Comparison of ENCODE assay signal across 9 cellular contexts in the genomic region with DNA sequence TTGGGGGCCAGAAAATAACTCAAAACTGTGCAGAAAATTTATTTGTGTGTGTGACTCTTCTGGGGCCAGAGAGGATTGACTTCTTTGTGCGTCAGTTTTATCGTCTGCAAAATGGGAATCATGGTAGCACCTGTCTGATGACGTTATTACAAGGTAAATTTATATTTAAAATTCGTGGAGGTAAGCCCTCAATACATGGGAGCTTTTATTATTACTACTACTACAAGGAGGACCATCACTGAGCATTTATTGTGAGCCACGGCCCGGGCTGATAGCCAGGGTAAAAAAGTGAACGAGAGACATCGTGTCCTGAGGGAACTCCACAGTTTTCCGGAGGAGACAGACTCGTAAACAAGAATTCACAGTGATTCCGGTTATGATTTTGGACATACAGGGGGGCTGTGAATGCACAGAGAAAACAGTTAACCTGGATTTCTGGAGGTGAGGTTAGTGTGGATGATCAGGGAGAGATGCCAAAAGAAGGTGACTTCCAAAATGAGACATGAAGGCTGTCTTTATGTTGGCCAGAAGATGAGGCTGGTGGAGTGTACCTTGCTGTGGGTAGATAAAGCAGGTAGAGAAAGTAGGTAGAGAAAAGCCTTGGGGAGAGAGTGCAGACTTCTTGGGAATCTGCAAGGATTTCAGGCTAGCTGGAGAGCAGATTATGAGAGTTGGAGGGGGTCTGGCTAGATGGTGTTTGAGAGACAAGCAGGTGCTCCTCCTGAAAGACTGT. TPM values are rescaled to one million over a fixed set of nuclear protein-coding genes. Genes with fewer than 3 reads are reported as not detected.
A peak's percentile ranks its signal among the peaks of the same experiment; 100 is the strongest.
DNase-seq lines count a peak whose midpoint lies in the region; ATAC-seq, FAIRE-seq and TF ChIP-seq lines count a peak whose summit lies in the region.
"Had no signal": no experiment of that assay in that cellular context is flagged by ENCODE, and none has a peak within 500 bp of the region (broad histone marks: within the 10 kb centered on the region; RNA-seq: fewer than 3 reads in every experiment).

No MANE protein-coding gene starts in this region.

- H2AFZ ChIP-seq in HepG2 (ENCODE audit: low read length), result peak overlapping the region; percentile 42

- peaks cover 20% of the 10 kb centered on the region for H3K79me2 ChIP-seq in HepG2 (ENCODE audit: insufficient read depth, low read length)

- H3K9me3 ChIP-seq in HepG2 (ENCODE audit: low read length) (no peaks in the 10 kb centered on the region), transverse colon (no peaks in the 10 kb centered on the region)

- 1% methylated on average over 11 of the region's 11 CpGs for WGBS in HepG2 (ENCODE audit: low lambda C conversion rate)
- 6 to 19% methylated on average over 10 to 11 of the region's 11 CpGs for WGBS in transverse colon (ENCODE audit: low coverage in 1 of 2), 2 donors

- no peaks in the 10 kb centered on the region for H4K20me1 ChIP-seq in HepG2 (ENCODE audit: insufficient read depth, low read length)

- no peak for DNase-seq in activated CD4-positive, alpha-beta T cell treated with anti-CD3 and anti-CD28 coated beads for 36 hours
- no peak for DNase-seq in activated CD4-positive, alpha-beta T cell treated with anti-CD3 and anti-CD28 coated beads, Interleukin-2, amount 50 U/mL, for 1 hour
- DNase-seq in MCF 10A (ENCODE audit: unreplicated experiment) (peak; percentile 5), HepG2 (ENCODE audit: low spot score) (no peak), transverse colon (no peak), NCI-H187 treated with DMSO at 0.1 percent for 48 hours (lab: John Stamatoyannopoulos, UW) (no peak), NCI-H510A (lab: John Stamatoyannopoulos, UW) (no peak)

- H3K27ac ChIP-seq in HepG2 (ENCODE audit: extremely low read length, insufficient read depth, low read length), result peak overlapping the region; percentile 87
- H3K27ac ChIP-seq in transverse colon, result peak overlapping the region; percentile 79 to 87 (median 82)

- no peak overlapping the region for H3K27ac Mint-ChIP-seq in activated CD4-positive, alpha-beta T cell treated with anti-CD3 and anti-CD28 coated beads for 36 hours
- no peak overlapping the region for H3K27ac Mint-ChIP-seq in MCF 10A (ENCODE audit: low read depth, unreplicated experiment)

- H3K36me3 ChIP-seq in HepG2 (replicated peaks in 1 of 2; ENCODE audit: control insufficient read depth in 1 of 2, insufficient read depth in 2 of 2, low read length in 2 of 2), result no peaks in the 10 kb centered on the region
- no peaks in the 10 kb centered on the region for H3K36me3 ChIP-seq in transverse colon

- CTCF ChIA-PET in activated CD4-positive, alpha-beta T cell treated with anti-CD3 and anti-CD28 coated beads for 36 hours (lab: Charles Lee), result no interaction called here
- CTCF ChIA-PET in MCF 10A (lab: Yijun Ruan, JAX) (interaction anchor here (0.7 to 13.0 kb wide), 7 partner anchors 9 to 543 kb away, joined by 3 to 80 read pairs (median 4); no protein-coding TSS in a partner anchor), HepG2 (lab: Yijun Ruan, JAX; ENCODE audit: low intra/inter-chr PET ratio, low total read pairs) (interaction anchor here (0.9 to 2.0 kb wide), 2 partner anchors 77 to 79 kb away, joined by 3 to 11 read pairs; no protein-coding TSS in a partner anchor)

- peaks cover 4% of the 10 kb centered on the region for H3K4me1 Mint-ChIP-seq in activated CD4-positive, alpha-beta T cell treated with anti-CD3 and anti-CD28 coated beads for 36 hours
- H3K4me1 Mint-ChIP-seq in MCF 10A (ENCODE audit: insufficient read depth, unreplicated experiment), result peaks cover 10% of the 10 kb centered on the region

- H3K27me3 ChIP-seq in HepG2 (ENCODE audit: control insufficient read depth in 1 of 2, insufficient read depth in 2 of 2, low read length in 2 of 2) (no peaks in the 10 kb centered on the region; a peak in 1 of 5 replicates), transverse colon (no peaks in the 10 kb centered on the region)

- TF ChIP-seq POLR2A in HepG2 (IDR thresholded peaks at IDR 0.05; ENCODE audit: insufficient read depth in 1 of 2, low read depth in 2 of 2, low read length in 2 of 2) (no peak), transverse colon (IDR thresholded peaks at IDR 0.05) (no peak)

- H3K4me1 ChIP-seq in HepG2 (ENCODE audit: insufficient read depth, low read length), result peaks cover 63% of the 10 kb centered on the region
- peaks cover 3 to 49% (median 47%) of the 10 kb centered on the region in 4 donors for H3K4me1 ChIP-seq in transverse colon

- H3K9ac ChIP-seq in HepG2 (ENCODE audit: insufficient read depth, low read depth, low read length), result peak overlapping the region; percentile 95

- POLR2A ChIA-PET in activated CD4-positive, alpha-beta T cell treated with anti-CD3 and anti-CD28 coated beads for 36 hours (lab: Charles Lee), result no interaction called here
- POLR2A ChIA-PET in MCF 10A (lab: Yijun Ruan, JAX) (interaction anchor here (0.7 to 5.5 kb wide), 9 partner anchors 10 to 323 kb away, joined by 3 to 57 read pairs (median 4); a partner anchor contains a TSS), HepG2 (lab: Yijun Ruan, JAX) (interaction anchor here (3.2 kb wide), 1 partner anchor 10 kb away, joined by 24 read pairs; a partner anchor contains a TSS)

- H3K4me3 Mint-ChIP-seq in activated CD4-positive, alpha-beta T cell treated with anti-CD3 and anti-CD28 coated beads for 36 hours, result no peak overlapping the region
- no peak overlapping the region for H3K4me3 Mint-ChIP-seq in MCF 10A (ENCODE audit: unreplicated experiment)
- H3K4me3 Mint-ChIP-seq: neural crest cell had no signal

- peak; percentile 31 for ATAC-seq in activated CD4-positive, alpha-beta T cell treated with anti-CD3 and anti-CD28 coated beads for 36 hours
- peak; percentile 10 for ATAC-seq in HepG2
- no peak for ATAC-seq in HG03439 (IDR thresholded peaks at IDR 0.05; ENCODE audit: unreplicated experiment)

- in situ Hi-C loops in HepG2 (cut with HindIII; ENCODE audit: extremely low pct_ligation_motif_present, low pct_unique_long_range_greater_than_20kb), result no loop called here
- in situ Hi-C loops in transverse colon (cut with MboI; ENCODE audit: low pct_ligation_motif_present in 1 of 4, low pct_unique_long_range_greater_than_20kb in 1 of 4, low sequenced_read_pairs in 3 of 4), result loop anchor here in 2 of 4 donors (10.0 kb wide), 1 partner anchor 72 kb away; no protein-coding TSS in a partner anchor

- no peaks in the 10 kb centered on the region for H3K27me3 Mint-ChIP-seq in activated CD4-positive, alpha-beta T cell treated with anti-CD3 and anti-CD28 coated beads for 36 hours
- no peaks in the 10 kb centered on the region for H3K27me3 Mint-ChIP-seq in MCF 10A (ENCODE audit: insufficient read depth, unreplicated experiment)

- TF ChIP-seq EP300 in HepG2 (IDR thresholded peaks at IDR 0.05; ENCODE audit: low read depth in 2 of 2, low read length in 2 of 2), result no peak
- no peak for TF ChIP-seq EP300 in HepG2 (CRISPR knock-in tag; IDR thresholded peaks at IDR 0.05; ENCODE audit: borderline replicate concordance)
- TF ChIP-seq EP300 in transverse colon (IDR thresholded peaks at IDR 0.05; ENCODE audit: low read depth), result no peak

- no peaks in the 10 kb centered on the region for H3K9me3 Mint-ChIP-seq in activated CD4-positive, alpha-beta T cell treated with anti-CD3 and anti-CD28 coated beads for 36 hours (ENCODE audit: low read depth)
- H3K9me3 Mint-ChIP-seq in MCF 10A (ENCODE audit: unreplicated experiment), result no peaks in the 10 kb centered on the region
- H3K9me3 Mint-ChIP-seq: neural crest cell had no signal

- peak overlapping the region; percentile 74 to 99 (median 83) for H3K4me3 ChIP-seq in HepG2 (replicated peaks in 1 of 3; ENCODE audit: insufficient read depth in 1 of 3, low read depth in 2 of 3, low read length in 3 of 3)
- H3K4me3 ChIP-seq in transverse colon, result peak overlapping the region; percentile 62 to 86 (median 69)

- intact Hi-C loops in activated CD4-positive, alpha-beta T cell treated with anti-CD3 and anti-CD28 coated beads for 36 hours (cut with DNase I, micrococcal nuclease), result loop anchor here in 1 of 2 experiments (2.0 kb wide), 1 partner anchor 42 kb away; no protein-coding TSS in a partner anchor
- intact Hi-C loops in MCF 10A (cut with micrococcal nuclease), result loop anchor here (2.0 kb wide), 1 partner anchor 76 kb away; no protein-coding TSS in a partner anchor
- intact Hi-C loops in HepG2 (cut with micrococcal nuclease; ENCODE audit: unreplicated experiment), result loop anchor here (1.0 kb wide), 1 partner anchor 78 kb away; no protein-coding TSS in a partner anchor
- intact Hi-C loops in transverse colon (cut with DNase I; ENCODE audit: low total_unique reads), result loop anchor here (5.0 kb wide), 1 partner anchor 205 kb away; no protein-coding TSS in a partner anchor

- TSS peak; percentile 63 for BruUV-seq in MCF 10A (replicated peaks; lab: Mats Ljungman, UMichigan)
- TSS peak; percentile 75 for BruUV-seq in HepG2 (replicated peaks; lab: Mats Ljungman, UMichigan)

- TF ChIP-seq CTCF in MCF 10A (IDR thresholded peaks at IDR 0.05; ENCODE audit: unreplicated experiment) (no peak), HepG2 (CRISPR knock-in tag; IDR thresholded peaks at IDR 0.05) (no peak), transverse colon (IDR thresholded peaks at IDR 0.05) (no peak)

- H3K4me2 ChIP-seq in HepG2 (ENCODE audit: low read depth, low read length), result peak overlapping the region; percentile 98

- no peak for TF ChIP-seq RAD21 in HepG2 (CRISPR knock-in tag; IDR thresholded peaks at IDR 0.05)

- no peaks in the 10 kb centered on the region for H3K36me3 Mint-ChIP-seq in activated CD4-positive, alpha-beta T cell treated with anti-CD3 and anti-CD28 coated beads for 36 hours (ENCODE audit: low read depth)
- H3K36me3 Mint-ChIP-seq in MCF 10A (ENCODE audit: insufficient read depth, unreplicated experiment), result peaks cover 5% of the 10 kb centered on the region

- FAIRE-seq in HepG2 (lab: Jason Lieb, UNC), result no peak

RNA-seq across cellular contexts. Expression of a gene that starts 10.5 kb away (rescaled TPM):
- total RNA-seq in activated CD4-positive, alpha-beta T cell treated with anti-CD3 and anti-CD28 coated beads for 36 hours, result 10 to 100 TPM; 51.9 to 58.5 TPM
- total RNA-seq in MCF 10A (2022), result 104 and 126 TPM in 2 replicates
- 53.5 and 82.0 TPM in 2 replicates for total RNA-seq in HepG2 (2016; rRNA removed; fragmentation: Illumina TruSeq; extraction: Trizol)
- 18.2 and 23.6 TPM in 2 replicates for total RNA-seq in HepG2 (2016; cell fraction: cytosol; rRNA removed; fragmentation: Illumina TruSeq; extraction: Trizol; ENCODE audit: low read depth)
- 60.4 and 86.2 TPM in 2 replicates for total RNA-seq in HepG2 (2016; cell fraction: insoluble cytoplasmic fraction; rRNA removed; fragmentation: Illumina TruSeq; extraction: Trizol)
- 40.1 and 41.9 TPM in 2 replicates for total RNA-seq in HepG2 (2016; cell fraction: membrane; rRNA removed; fragmentation: Illumina TruSeq; extraction: Trizol)
- 61.2 and 69.4 TPM in 2 replicates for total RNA-seq in HepG2 (2016; cell fraction: nucleus; rRNA removed; fragmentation: Illumina TruSeq; extraction: Trizol)
- 208 and 226 TPM in 2 replicates for polyA plus RNA-seq in HepG2 (2011; rRNA removed)
- polyA plus RNA-seq in HepG2 (2011; cell fraction: cytosol; rRNA removed), result 233 and 277 TPM in 2 replicates
- 99.3 and 112 TPM in 2 replicates for polyA plus RNA-seq in HepG2 (2011; cell fraction: nucleus; rRNA removed)
- polyA plus RNA-seq in HepG2 (2012), result 113 and 127 TPM in 2 replicates
- 14.1 and 17.6 TPM in 2 replicates for polyA plus RNA-seq in HepG2 (2016; cell fraction: cytosol; fragmentation: Illumina TruSeq; extraction: Trizol; ENCODE audit: low read depth)
- polyA plus RNA-seq in HepG2 (2016; cell fraction: insoluble cytoplasmic fraction; fragmentation: Illumina TruSeq; extraction: Trizol; ENCODE audit: low read depth), result 45.2 and 48.0 TPM in 2 replicates
- polyA plus RNA-seq in HepG2 (2016; cell fraction: membrane; fragmentation: Illumina TruSeq; extraction: Trizol; ENCODE audit: low read depth), result 24.9 and 28.0 TPM in 2 replicates
- 80.9 and 84.6 TPM in 2 replicates for polyA plus RNA-seq in HepG2 (2016; cell fraction: nucleus; fragmentation: Illumina TruSeq; extraction: Trizol; ENCODE audit: insufficient read depth, low read depth)
- polyA minus RNA-seq in HepG2 (2011; rRNA and poly(A)+ RNA removed; ENCODE audit: low replicate concordance), result 441 and 695 TPM in 2 replicates
- polyA minus RNA-seq in HepG2 (2011; cell fraction: cytosol; rRNA and poly(A)+ RNA removed), result 196 and 254 TPM in 2 replicates
- 98.0 and 139 TPM in 2 replicates for polyA minus RNA-seq in HepG2 (2011; cell fraction: nucleus; rRNA and poly(A)+ RNA removed)
- total RNA-seq in transverse colon, result 10 to 100 TPM; 19.3 to 85.7 (median 53.1) TPM

RNA-seq across cellular contexts. Expression of a gene that starts 50.0 kb away (rescaled TPM):
- total RNA-seq in activated CD4-positive, alpha-beta T cell treated with anti-CD3 and anti-CD28 coated beads for 36 hours, result 1 to 10 TPM; 4.5 to 4.6 TPM
- total RNA-seq in MCF 10A (2022), result 19.2 and 24.8 TPM in 2 replicates
- total RNA-seq in HepG2 (2016; rRNA removed; fragmentation: Illumina TruSeq; extraction: Trizol), result 44.5 and 47.6 TPM in 2 replicates
- total RNA-seq in HepG2 (2016; cell fraction: cytosol; rRNA removed; fragmentation: Illumina TruSeq; extraction: Trizol; ENCODE audit: low read depth), result 153 and 165 TPM in 2 replicates
- 46.5 and 47.5 TPM in 2 replicates for total RNA-seq in HepG2 (2016; cell fraction: insoluble cytoplasmic fraction; rRNA removed; fragmentation: Illumina TruSeq; extraction: Trizol)
- total RNA-seq in HepG2 (2016; cell fraction: membrane; rRNA removed; fragmentation: Illumina TruSeq; extraction: Trizol), result 152 and 172 TPM in 2 replicates
- total RNA-seq in HepG2 (2016; cell fraction: nucleus; rRNA removed; fragmentation: Illumina TruSeq; extraction: Trizol), result 15.9 and 17.5 TPM in 2 replicates
- 30.8 and 31.0 TPM in 2 replicates for polyA plus RNA-seq in HepG2 (2011; rRNA removed)
- 38.5 and 44.2 TPM in 2 replicates for polyA plus RNA-seq in HepG2 (2011; cell fraction: cytosol; rRNA removed)
- 16.9 and 18.1 TPM in 2 replicates for polyA plus RNA-seq in HepG2 (2011; cell fraction: nucleus; rRNA removed)
- 31.8 and 34.8 TPM in 2 replicates for polyA plus RNA-seq in HepG2 (2012)
- 204 and 234 TPM in 2 replicates for polyA plus RNA-seq in HepG2 (2016; cell fraction: cytosol; fragmentation: Illumina TruSeq; extraction: Trizol; ENCODE audit: low read depth)
- 54.1 and 61.3 TPM in 2 replicates for polyA plus RNA-seq in HepG2 (2016; cell fraction: insoluble cytoplasmic fraction; fragmentation: Illumina TruSeq; extraction: Trizol; ENCODE audit: low read depth)
- 173 and 198 TPM in 2 replicates for polyA plus RNA-seq in HepG2 (2016; cell fraction: membrane; fragmentation: Illumina TruSeq; extraction: Trizol; ENCODE audit: low read depth)
- polyA plus RNA-seq in HepG2 (2016; cell fraction: nucleus; fragmentation: Illumina TruSeq; extraction: Trizol; ENCODE audit: insufficient read depth, low read depth), result 31.1 and 35.7 TPM in 2 replicates
- 5.9 and 22.6 TPM in 2 replicates for polyA minus RNA-seq in HepG2 (2011; rRNA and poly(A)+ RNA removed; ENCODE audit: low replicate concordance)
- 13.4 and 14.9 TPM in 2 replicates for polyA minus RNA-seq in HepG2 (2011; cell fraction: cytosol; rRNA and poly(A)+ RNA removed)
- polyA minus RNA-seq in HepG2 (2011; cell fraction: nucleus; rRNA and poly(A)+ RNA removed), result 9.3 and 9.9 TPM in 2 replicates
- 100 to 1,000 TPM in 1 of 4 donors, 10 to 100 TPM in 3; 40.8 to 106 (median 80.4) TPM for total RNA-seq in transverse colon

RNA-seq across cellular contexts. Expression of a gene that starts 56.7 kb away (rescaled TPM):
- 10 to 100 TPM; 18.3 to 21.5 TPM for total RNA-seq in activated CD4-positive, alpha-beta T cell treated with anti-CD3 and anti-CD28 coated beads for 36 hours
- total RNA-seq in MCF 10A (2022) (34.1 and 35.4 TPM in 2 replicates), HepG2 (2016; rRNA removed; fragmentation: Illumina TruSeq; extraction: Trizol) (18.8 and 25.0 TPM in 2 replicates), transverse colon (10 to 100 TPM in 2 of 4 donors, 1 to 10 TPM in 2; 6.8 to 20.9 (median 9.2) TPM)
- total RNA-seq in HepG2 (2016; cell fraction: cytosol; rRNA removed; fragmentation: Illumina TruSeq; extraction: Trizol; ENCODE audit: low read depth), result 5.5 and 6.4 TPM in 2 replicates
- 18.9 and 20.5 TPM in 2 replicates for total RNA-seq in HepG2 (2016; cell fraction: insoluble cytoplasmic fraction; rRNA removed; fragmentation: Illumina TruSeq; extraction: Trizol)
- 9.4 and 11.1 TPM in 2 replicates for total RNA-seq in HepG2 (2016; cell fraction: membrane; rRNA removed; fragmentation: Illumina TruSeq; extraction: Trizol)
- 12.8 and 13.9 TPM in 2 replicates for total RNA-seq in HepG2 (2016; cell fraction: nucleus; rRNA removed; fragmentation: Illumina TruSeq; extraction: Trizol)
- 4.3 and 6.5 TPM in 2 replicates for polyA plus RNA-seq in HepG2 (2011; rRNA removed)
- polyA plus RNA-seq in HepG2 (2011; cell fraction: cytosol; rRNA removed), result 2.9 and 4.0 TPM in 2 replicates
- polyA plus RNA-seq in HepG2 (2011; cell fraction: nucleus; rRNA removed), result 7.3 and 9.9 TPM in 2 replicates
- polyA plus RNA-seq in HepG2 (2012), result 6.4 and 9.2 TPM in 2 replicates
- 0.79 and 1.3 TPM in 2 replicates for polyA plus RNA-seq in HepG2 (2016; cell fraction: cytosol; fragmentation: Illumina TruSeq; extraction: Trizol; ENCODE audit: low read depth)
- polyA plus RNA-seq in HepG2 (2016; cell fraction: insoluble cytoplasmic fraction; fragmentation: Illumina TruSeq; extraction: Trizol; ENCODE audit: low read depth), result 16.0 and 18.5 TPM in 2 replicates
- 3.7 and 4.2 TPM in 2 replicates for polyA plus RNA-seq in HepG2 (2016; cell fraction: membrane; fragmentation: Illumina TruSeq; extraction: Trizol; ENCODE audit: low read depth)
- 19.0 and 22.5 TPM in 2 replicates for polyA plus RNA-seq in HepG2 (2016; cell fraction: nucleus; fragmentation: Illumina TruSeq; extraction: Trizol; ENCODE audit: insufficient read depth, low read depth)
- 13.1 and 21.0 TPM in 2 replicates for polyA minus RNA-seq in HepG2 (2011; rRNA and poly(A)+ RNA removed; ENCODE audit: low replicate concordance)
- 5.7 and 6.9 TPM in 2 replicates for polyA minus RNA-seq in HepG2 (2011; cell fraction: cytosol; rRNA and poly(A)+ RNA removed)
- 6.1 and 6.7 TPM in 2 replicates for polyA minus RNA-seq in HepG2 (2011; cell fraction: nucleus; rRNA and poly(A)+ RNA removed)
